1 cellular context compared by ENCODE assay signal in genomic region chr11:65932558-65932919, GRCh38.
A peak's percentile ranks its signal among the peaks of the same experiment; 100 is the strongest.
TF ChIP-seq lines count a peak whose summit lies in the region.

No MANE protein-coding gene starts in this region.

TF ChIP-seq in K562, 482 proteins besides CTCF, POLR2A, EP300 and RAD21:
- TF ChIP-seq PCBP1 (IDR thresholded peaks at IDR 0.05; ENCODE audit: low read depth, low read length, poor library complexity, severe bottlenecking) (no peak), MAFG (tag; conservative IDR thresholded peaks at IDR 0.05) (no peak), ZNF717 (CRISPR knock-in tag; IDR thresholded peaks at IDR 0.05) (no peak), TOE1 (IDR thresholded peaks at IDR 0.05; ENCODE audit: borderline replicate concordance) (0 out of 2 replicates have a peak, but pooled peaks have one; percentile 30), TOE1 (CRISPR knock-in tag; IDR thresholded peaks at IDR 0.05; ENCODE audit: borderline replicate concordance, low read depth) (no peak), CBFA2T2 (conservative IDR thresholded peaks at IDR 0.05) (peak; percentile 55), USF2 (CRISPR knock-in tag; IDR thresholded peaks at IDR 0.05) (peak; percentile 93), ATF7 (IDR thresholded peaks at IDR 0.05) (peak; percentile 36; the same call in 1 of the 2 replicates), SMC3 (conservative IDR thresholded peaks at IDR 0.05; ENCODE audit: insufficient read depth, low read depth, low read length) (0 out of 2 replicates have a peak, but pooled peaks have one; percentile 6), BHLHE40 (IDR thresholded peaks at IDR 0.05; ENCODE audit: low read length) (peak; percentile 31; the same call in 1 of the 2 replicates), RAD51 (IDR thresholded peaks at IDR 0.05; ENCODE audit: borderline replicate concordance, low read depth) (peak; percentile 89)
- TF ChIP-seq, protein P1, sequence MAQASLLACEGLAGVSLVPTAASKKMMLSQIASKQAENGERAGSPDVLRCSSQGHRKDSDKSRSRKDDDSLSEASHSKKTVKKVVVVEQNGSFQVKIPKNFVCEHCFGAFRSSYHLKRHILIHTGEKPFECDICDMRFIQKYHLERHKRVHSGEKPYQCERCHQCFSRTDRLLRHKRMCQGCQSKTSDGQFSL (CRISPR knock-in tag; IDR thresholded peaks at IDR 0.05), result no peak
- TF ChIP-seq, protein P1 (tag; IDR thresholded peaks at IDR 0.05), result 0 out of 4 replicates have a peak, but pooled peaks of 1 of the 2 experiments have one; percentile 35
- TF ChIP-seq, protein P2, sequence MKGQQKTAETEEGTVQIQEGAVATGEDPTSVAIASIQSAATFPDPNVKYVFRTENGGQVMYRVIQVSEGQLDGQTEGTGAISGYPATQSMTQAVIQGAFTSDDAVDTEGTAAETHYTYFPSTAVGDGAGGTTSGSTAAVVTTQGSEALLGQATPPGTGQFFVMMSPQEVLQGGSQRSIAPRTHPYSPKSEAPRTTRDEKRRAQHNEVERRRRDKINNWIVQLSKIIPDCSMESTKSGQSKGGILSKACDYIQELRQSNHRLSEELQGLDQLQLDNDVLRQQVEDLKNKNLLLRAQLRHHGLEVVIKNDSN (CRISPR knock-in tag; IDR thresholded peaks at IDR 0.05), result peak; percentile 90
- TF ChIP-seq, protein P3, sequence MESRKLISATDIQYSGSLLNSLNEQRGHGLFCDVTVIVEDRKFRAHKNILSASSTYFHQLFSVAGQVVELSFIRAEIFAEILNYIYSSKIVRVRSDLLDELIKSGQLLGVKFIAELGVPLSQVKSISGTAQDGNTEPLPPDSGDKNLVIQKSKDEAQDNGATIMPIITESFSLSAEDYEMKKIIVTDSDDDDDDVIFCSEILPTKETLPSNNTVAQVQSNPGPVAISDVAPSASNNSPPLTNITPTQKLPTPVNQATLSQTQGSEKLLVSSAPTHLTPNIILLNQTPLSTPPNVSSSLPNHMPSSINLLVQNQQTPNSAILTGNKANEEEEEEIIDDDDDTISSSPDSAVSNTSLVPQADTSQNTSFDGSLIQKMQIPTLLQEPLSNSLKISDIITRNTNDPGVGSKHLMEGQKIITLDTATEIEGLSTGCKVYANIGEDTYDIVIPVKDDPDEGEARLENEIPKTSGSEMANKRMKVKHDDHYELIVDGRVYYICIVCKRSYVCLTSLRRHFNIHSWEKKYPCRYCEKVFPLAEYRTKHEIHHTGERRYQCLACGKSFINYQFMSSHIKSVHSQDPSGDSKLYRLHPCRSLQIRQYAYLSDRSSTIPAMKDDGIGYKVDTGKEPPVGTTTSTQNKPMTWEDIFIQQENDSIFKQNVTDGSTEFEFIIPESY (CRISPR knock-in tag; IDR thresholded peaks at IDR 0.05), result 0 out of 2 replicates have a peak, but pooled peaks have one; percentile 38
